8 cellular contexts compared by ENCODE assay signal in the genomic region with DNA sequence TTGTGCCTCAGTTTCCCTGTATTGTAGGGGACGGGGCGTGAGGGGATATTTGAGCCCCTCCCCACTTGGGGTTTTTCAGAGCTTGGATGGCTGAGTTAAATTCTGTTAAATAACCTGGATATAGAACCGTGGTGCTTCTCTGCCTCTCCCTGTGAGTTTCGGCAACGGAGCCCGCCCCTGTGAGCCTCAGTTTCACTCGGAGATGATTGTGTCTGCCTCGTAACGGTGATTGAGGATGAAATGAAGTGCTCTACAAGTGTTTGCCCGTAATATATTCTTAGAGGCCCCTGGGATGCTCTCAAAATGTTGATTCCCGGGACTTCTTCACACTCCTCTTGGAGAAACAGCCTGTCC. TPM values are rescaled to one million over a fixed set of nuclear protein-coding genes. Genes with fewer than 3 reads are reported as not detected.
DNase-seq lines count a peak whose midpoint lies in the region; ATAC-seq and TF ChIP-seq lines count a peak whose summit lies in the region.

No MANE protein-coding gene starts in this region.

- H3K36me3 Mint-ChIP-seq in CD4-positive, CD25-positive, alpha-beta regulatory T cell, result peaks cover 4% of the 10 kb centered on the region
- no peaks in the 10 kb centered on the region for H3K36me3 Mint-ChIP-seq in natural killer cell

- H3K9me3 ChIP-seq in CD4-positive, CD25-positive, alpha-beta regulatory T cell (ENCODE audit: control insufficient read depth in 2 of 2, low read length in 2 of 2), result no peaks in the 10 kb centered on the region
- H3K9me3 ChIP-seq in MM.1S (replicated peaks; ENCODE audit: insufficient read depth, low read length), result no peaks in the 10 kb centered on the region

- H3K4me1 ChIP-seq in CD4-positive, CD25-positive, alpha-beta regulatory T cell (ENCODE audit: control insufficient read depth, insufficient read depth, low read length, poor library complexity, severe bottlenecking), result peaks cover 18% of the 10 kb centered on the region
- 0 out of 2 replicates have a peak, but pooled peaks cover 3% of the 10 kb centered on the region for H3K4me1 ChIP-seq in MM.1S (ENCODE audit: low read length)

- H3K27ac ChIP-seq in CD4-positive, CD25-positive, alpha-beta regulatory T cell (ENCODE audit: insufficient read depth, low read length, poor library complexity, severe bottlenecking), result peak overlapping the region; percentile 93
- H3K27ac ChIP-seq in MM.1S (ENCODE audit: low read length) (peak overlapping the region; percentile 59), coronary artery (peak overlapping the region; percentile 99 to 100)

- peaks cover 0 to 2% (median 0%) of the 10 kb centered on the region in 7 donors for H3K9me3 Mint-ChIP-seq in CD4-positive, CD25-positive, alpha-beta regulatory T cell
- H3K9me3 Mint-ChIP-seq in natural killer cell, result no peaks in the 10 kb centered on the region

- H3K9me2 ChIP-seq in MM.1S (replicated peaks; ENCODE audit: insufficient read depth, low read length), result no peaks in the 10 kb centered on the region

- H3K4me1 Mint-ChIP-seq in CD4-positive, CD25-positive, alpha-beta regulatory T cell, result peaks cover 8 to 30% (median 19%) of the 10 kb centered on the region in 4 donors
- peaks cover 8 to 21% of the 10 kb centered on the region in 2 donors for H3K4me1 Mint-ChIP-seq in natural killer cell

- peak in 1 of 3 donors; percentile 24 for DNase-seq in CD4-positive, CD25-positive, alpha-beta regulatory T cell
- DNase-seq in MM.1S, result no peak
- DNase-seq in coronary artery (ENCODE audit: low spot score), result no peak
- DNase-seq in natural killer cell, result no peak
- no peak for DNase-seq in NCI-H1694 (lab: John Stamatoyannopoulos, UW)
- no peak for DNase-seq in sciatic nerve (ENCODE audit: low spot score)

- H2AFZ ChIP-seq in MM.1S (ENCODE audit: low read length), result peak overlapping the region; percentile 77

- no peaks in the 10 kb centered on the region for H3K27me3 ChIP-seq in CD4-positive, CD25-positive, alpha-beta regulatory T cell (ENCODE audit: control insufficient read depth, insufficient read depth, low read length)
- H3K27me3 ChIP-seq in MM.1S (replicated peaks; ENCODE audit: insufficient read depth, low read length), result no peaks in the 10 kb centered on the region

- intact Hi-C loops in natural killer cell (cut with micrococcal nuclease) (no loop called here), sciatic nerve (cut with DNase I) (no loop called here)

- H3K36me3 ChIP-seq in CD4-positive, CD25-positive, alpha-beta regulatory T cell (ENCODE audit: control insufficient read depth, insufficient read depth, low read length), result peaks cover 12% of the 10 kb centered on the region
- H3K36me3 ChIP-seq in MM.1S (replicated peaks; ENCODE audit: insufficient read depth, low read length), result no peaks in the 10 kb centered on the region

- H3K4me3 ChIP-seq in CD4-positive, CD25-positive, alpha-beta regulatory T cell (ENCODE audit: low read depth, low read length), result peak overlapping the region; percentile 89
- peak overlapping the region; percentile 99 for H3K4me3 ChIP-seq in MM.1S (ENCODE audit: low read length)
- peak overlapping the region; percentile 88 for H3K4me3 ChIP-seq in coronary artery

- TF ChIP-seq CTCF in MM.1S (IDR thresholded peaks at IDR 0.05; ENCODE audit: low read length) (no peak), coronary artery (IDR thresholded peaks at IDR 0.05) (no peak), natural killer cell (IDR thresholded peaks at IDR 0.05) (no peak)

- peaks cover 15% of the 10 kb centered on the region for H3F3A ChIP-seq in MM.1S (ENCODE audit: insufficient read depth, low read length)

- peaks cover 12% of the 10 kb centered on the region for H3K27me3 Mint-ChIP-seq in CD4-positive, CD25-positive, alpha-beta regulatory T cell
- no peaks in the 10 kb centered on the region for H3K27me3 Mint-ChIP-seq in natural killer cell (ENCODE audit: low read depth in 2 of 2)

- no peak for ATAC-seq in CD4-positive, CD25-positive, alpha-beta regulatory T cell (ENCODE audit: low read depth in 2 of 2)
- ATAC-seq in natural killer cell (no peak), HG02885 (IDR thresholded peaks at IDR 0.05; ENCODE audit: poor library complexity, unreplicated experiment) (no peak), GM19467 (IDR thresholded peaks at IDR 0.05; ENCODE audit: unreplicated experiment) (no peak), sciatic nerve (no peak)

- no peaks in the 10 kb centered on the region for H4K20me1 ChIP-seq in MM.1S (ENCODE audit: insufficient read depth, low read length)

- H3K9ac ChIP-seq in MM.1S (ENCODE audit: low read length), result peak overlapping the region; percentile 96

- H3K4me2 ChIP-seq in MM.1S (ENCODE audit: low read depth, low read length), result peak overlapping the region; percentile 60

- peaks cover 31% of the 10 kb centered on the region for H3K79me2 ChIP-seq in MM.1S (ENCODE audit: low read length)

- peak overlapping the region; percentile 95 to 98 (median 97) for H3K27ac Mint-ChIP-seq in CD4-positive, CD25-positive, alpha-beta regulatory T cell
- H3K27ac Mint-ChIP-seq in natural killer cell, result peak overlapping the region; percentile 83 to 91

- peak overlapping the region; percentile 92 to 96 (median 94) for H3K4me3 Mint-ChIP-seq in CD4-positive, CD25-positive, alpha-beta regulatory T cell
- H3K4me3 Mint-ChIP-seq in natural killer cell, result peak overlapping the region; percentile 88

RNA-seq across cellular contexts. Expression of a gene that starts 0.5 kb away (rescaled TPM):
- 90.6 TPM for total RNA-seq in CD4-positive, CD25-positive, alpha-beta regulatory T cell
- 10 to 100 TPM; 65.3 to 99.1 (median 89.9) TPM for polyA plus RNA-seq in CD4-positive, CD25-positive, alpha-beta regulatory T cell
- total RNA-seq in natural killer cell (10 to 100 TPM; 83.2 to 88.8 (median 86.9) TPM), sciatic nerve (97.2 TPM)

RNA-seq across cellular contexts. Expression of a gene that starts 13.5 kb away (rescaled TPM):
- total RNA-seq in CD4-positive, CD25-positive, alpha-beta regulatory T cell, result 1,556 TPM
- 1,000 to 10,000 TPM; 1,213 to 1,759 (median 1,573) TPM for polyA plus RNA-seq in CD4-positive, CD25-positive, alpha-beta regulatory T cell
- total RNA-seq in natural killer cell, result 1,000 to 10,000 TPM; 1,016 to 1,271 (median 1,271) TPM
- total RNA-seq in sciatic nerve, result 779 TPM

RNA-seq across cellular contexts. Expression of a gene that starts 14.8 kb away (rescaled TPM):
- total RNA-seq in CD4-positive, CD25-positive, alpha-beta regulatory T cell, result 186 TPM
- 100 to 1,000 TPM; 106 to 118 (median 117) TPM for polyA plus RNA-seq in CD4-positive, CD25-positive, alpha-beta regulatory T cell
- 100 to 1,000 TPM; 149 to 179 (median 162) TPM for total RNA-seq in natural killer cell
- 296 TPM for total RNA-seq in sciatic nerve

RNA-seq across cellular contexts. Expression of a gene that starts 30.4 kb away (rescaled TPM):
- total RNA-seq in CD4-positive, CD25-positive, alpha-beta regulatory T cell, result 87.4 TPM
- 100 to 1,000 TPM; 139 to 163 (median 148) TPM for polyA plus RNA-seq in CD4-positive, CD25-positive, alpha-beta regulatory T cell
- 10 to 100 TPM; 80.6 to 86.9 (median 85.3) TPM for total RNA-seq in natural killer cell
- total RNA-seq in sciatic nerve, result 58.1 TPM

RNA-seq across cellular contexts. Expression of a gene that starts 36.3 kb away (rescaled TPM):
- total RNA-seq in CD4-positive, CD25-positive, alpha-beta regulatory T cell, result 53.6 TPM
- polyA plus RNA-seq in CD4-positive, CD25-positive, alpha-beta regulatory T cell, result 10 to 100 TPM in 1 of 4 donors, 1 to 10 TPM in 3; 7.7 to 11.8 (median 9.7) TPM
- 10 to 100 TPM; 61.1 to 64.3 (median 63.8) TPM for total RNA-seq in natural killer cell
- total RNA-seq in sciatic nerve, result 28.9 TPM
